In the genomic region with DNA sequence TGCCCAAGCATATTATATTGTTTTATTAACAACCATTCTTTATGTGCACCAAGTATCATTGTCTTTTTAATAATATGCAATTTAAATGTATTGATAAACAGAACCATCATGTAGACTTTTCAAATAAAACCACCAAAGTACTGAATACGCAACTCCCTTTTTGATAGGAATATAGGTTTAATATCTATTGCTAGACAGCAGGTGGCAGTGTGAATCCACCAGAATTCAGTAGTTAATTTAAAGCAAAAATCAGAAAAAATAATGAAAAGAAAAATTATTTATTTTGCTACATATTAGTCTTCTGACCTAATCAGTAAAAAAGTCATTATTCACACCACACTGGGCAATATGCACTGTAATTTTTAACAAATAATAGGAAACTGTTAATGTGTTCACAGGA, we compare ENCODE assay signal across 8 cellular contexts.
DNase-seq lines count a peak whose midpoint lies in the region; ATAC-seq and TF ChIP-seq lines count a peak whose summit lies in the region.

No MANE protein-coding gene starts in this region.

- ATAC-seq in heart right ventricle, result no peak
- no peak for ATAC-seq in left ventricle myocardium superior
- ATAC-seq in upper lobe of left lung (ENCODE audit: low FRiP score in 2 of 2), result no peak

- H3K4me1 ChIP-seq in heart right ventricle (no peaks in the 10 kb centered on the region), esophagus muscularis mucosa (no peaks in the 10 kb centered on the region), transverse colon (no peaks in the 10 kb centered on the region), upper lobe of left lung (no peaks in the 10 kb centered on the region)

- DNase-seq in heart right ventricle, result no peak
- no peak for DNase-seq in left ventricle myocardium superior
- peak; percentile 62 for DNase-seq in OCI-M1 (lab: John Stamatoyannopoulos, UW)
- no peak for DNase-seq in esophagus muscularis mucosa (ENCODE audit: extremely low spot score)
- DNase-seq in transverse colon, result no peak
- no peak for DNase-seq in upper lobe of left lung
- DNase-seq in COLO668 (lab: John Stamatoyannopoulos, UW; ENCODE audit: unreplicated experiment), result no peak
- no peak for DNase-seq in activated CD4-positive, alpha-beta T cell treated with anti-CD3 and anti-CD28 coated beads, Interleukin-2, amount 50 U/mL, for 1 hour

- H3K4me3 ChIP-seq in heart right ventricle (no peak overlapping the region), esophagus muscularis mucosa (no peak overlapping the region), transverse colon (no peak overlapping the region), upper lobe of left lung (no peak overlapping the region)

- H3K9me3 ChIP-seq in heart right ventricle, result no peaks in the 10 kb centered on the region
- H3K9me3 ChIP-seq in esophagus muscularis mucosa, result no peaks in the 10 kb centered on the region
- H3K9me3 ChIP-seq in transverse colon, result no peaks in the 10 kb centered on the region
- no peaks in the 10 kb centered on the region for H3K9me3 ChIP-seq in upper lobe of left lung

- TF ChIP-seq CTCF in heart right ventricle (IDR thresholded peaks at IDR 0.05) (peak in 7 of 9 donors; percentile 36 to 66 (median 52)), esophagus muscularis mucosa (IDR thresholded peaks at IDR 0.05) (peak; percentile 10 to 36 (median 25)), transverse colon (IDR thresholded peaks at IDR 0.05) (peak in 3 of 5 experiments; percentile 26 to 31 (median 28)), upper lobe of left lung (IDR thresholded peaks at IDR 0.05) (peak in 2 of 6 experiments; percentile 38 to 44)

- 46 to 57% methylated on average over 1 of the region's 1 CpG for WGBS in heart right ventricle, 2 donors
- 42% methylated on average over 1 of the region's 1 CpG for WGBS in esophagus muscularis mucosa
- 57 to 62% methylated on average over 1 of the region's 1 CpG for WGBS in transverse colon (ENCODE audit: low coverage in 1 of 2), 2 donors
- WGBS in upper lobe of left lung, 2 donors, result 52 to 63% methylated on average over 1 of the region's 1 CpG

- H3K27ac ChIP-seq in heart right ventricle (no peak overlapping the region), esophagus muscularis mucosa (replicated peaks in 1 of 4) (no peak overlapping the region), transverse colon (no peak overlapping the region), upper lobe of left lung (no peak overlapping the region)

- intact Hi-C loops in heart right ventricle (cut with DNase I) (loop anchor here in 7 of 10 donors (5.0 to 10.0 kb wide), 3 partner anchors 324 to 374 kb away; no protein-coding TSS in a partner anchor), left ventricle myocardium superior (cut with micrococcal nuclease) (no loop called here), esophagus muscularis mucosa (cut with DNase I) (no loop called here), transverse colon (cut with DNase I; ENCODE audit: low total_unique reads) (no loop called here)

- no peak for TF ChIP-seq EP300 in esophagus muscularis mucosa (IDR thresholded peaks at IDR 0.05)
- no peak for TF ChIP-seq EP300 in transverse colon (IDR thresholded peaks at IDR 0.05; ENCODE audit: low read depth)
- no peak for TF ChIP-seq EP300 in upper lobe of left lung (IDR thresholded peaks at IDR 0.05)

- H3K36me3 ChIP-seq in heart right ventricle (no peaks in the 10 kb centered on the region), esophagus muscularis mucosa (no peaks in the 10 kb centered on the region), transverse colon (no peaks in the 10 kb centered on the region), upper lobe of left lung (no peaks in the 10 kb centered on the region)

- in situ Hi-C loops in transverse colon (cut with MboI; ENCODE audit: low pct_ligation_motif_present in 1 of 4, low pct_unique_long_range_greater_than_20kb in 1 of 4, low sequenced_read_pairs in 3 of 4), result loop anchor here in 3 of 4 donors (10.0 to 25.0 kb wide), 2 partner anchors 319 to 327 kb away; no protein-coding TSS in a partner anchor

- H3K27me3 ChIP-seq in heart right ventricle (peaks cover 0 to 4% (median 0%) of the 10 kb centered on the region in 7 donors), esophagus muscularis mucosa (peaks cover 0 to 4% (median 0%) of the 10 kb centered on the region in 4 donors), transverse colon (no peaks in the 10 kb centered on the region), upper lobe of left lung (no peaks in the 10 kb centered on the region)

- no peak for TF ChIP-seq POLR2A in esophagus muscularis mucosa (IDR thresholded peaks at IDR 0.05; ENCODE audit: low read depth)
- no peak for TF ChIP-seq POLR2A in transverse colon (IDR thresholded peaks at IDR 0.05)
- TF ChIP-seq POLR2A in upper lobe of left lung (IDR thresholded peaks at IDR 0.05), result no peak

Comparison
In these comparisons a context has a peak if more than half of its experiments do, and no peak if none do; other contexts are left out.
1. intact Hi-C loops: an anchor here in heart right ventricle (5.0 to 10.0 kb wide); none called in left ventricle myocardium superior, esophagus muscularis mucosa and transverse colon.